In genomic region chr6:146968041-146968760, GRCh38 we compare ENCODE assay signal across 11 cellular contexts.
DNase-seq lines count a peak whose midpoint lies in the region; ATAC-seq and TF ChIP-seq lines count a peak whose summit lies in the region.
"Had no signal": no experiment of that assay in that cellular context is flagged by ENCODE, and none has a peak within 500 bp of the region (broad histone marks: within the 10 kb centered on the region; RNA-seq: fewer than 3 reads in every experiment).

No MANE protein-coding gene starts in this region.

- in situ Hi-C loops in SK-MEL-5 (cut with HindIII; ENCODE audit: low pct_unique_long_range_greater_than_20kb, low sequenced_read_pairs) = no loop called here

- peaks cover 8% of the 10 kb centered on the region for H3K9me3 ChIP-seq in AG04450 (ENCODE audit: control insufficient read depth, insufficient read depth, low read length)

- no peak for TF ChIP-seq CTCF in AG04450 (IDR thresholded peaks at IDR 0.05; ENCODE audit: low read depth, low read length)

- H3K27ac ChIP-seq in AG04450 (ENCODE audit: low read depth, low read length) = no peak overlapping the region

- intact Hi-C loops in posterior vena cava (cut with DNase I) = no loop called here

- DNase-seq in AG04450 (ENCODE audit: low read depth, low spot score) = peak; percentile 34
- DNase-seq in HPDE6-E6E7 (ENCODE audit: extremely low spot score) = peak; percentile 39
- DNase-seq in SK-MEL-5 (ENCODE audit: low read depth, low spot score) = peak; percentile 5
- DNase-seq in fibroblast of the conjunctiva (ENCODE audit: low read depth) = peak; percentile 77
- DNase-seq in posterior vena cava (ENCODE audit: low spot score) = no peak
- DNase-seq: activated T-cell treated with anti-CD3 and anti-CD28 coated beads, Interleukin-2, amount 50 U/mL, for 24 hours; endodermal cell; MM.1S had no signal

- H3K4me3 ChIP-seq in AG04450 (ENCODE audit: low read depth, low read length) = no peak overlapping the region

- CTCF ChIA-PET in AG04450 (lab: Charles Lee) = no interaction called here

- ATAC-seq in HG02642 (IDR thresholded peaks at IDR 0.05; ENCODE audit: poor library complexity, unreplicated experiment) (no peak), HG02938 (IDR thresholded peaks at IDR 0.05; ENCODE audit: unreplicated experiment) (no peak), HG02840 (IDR thresholded peaks at IDR 0.05; ENCODE audit: low FRiP score, unreplicated experiment) (no peak)

- no peaks in the 10 kb centered on the region for H3K27me3 ChIP-seq in AG04450 (ENCODE audit: control insufficient read depth, insufficient read depth, low read length)

- POLR2A ChIA-PET in AG04450 (lab: Yijun Ruan, JAX) = no interaction called here
